1 cellular context compared by ENCODE assay signal in genomic region chr9:35002623-35003022, GRCh38.
TF ChIP-seq lines count a peak whose summit lies in the region.

No MANE protein-coding gene starts in this region.

TF ChIP-seq in SK-N-SH, 30 proteins besides CTCF, POLR2A, EP300 and RAD21 (continued from another document):
- TF ChIP-seq, protein P1, sequence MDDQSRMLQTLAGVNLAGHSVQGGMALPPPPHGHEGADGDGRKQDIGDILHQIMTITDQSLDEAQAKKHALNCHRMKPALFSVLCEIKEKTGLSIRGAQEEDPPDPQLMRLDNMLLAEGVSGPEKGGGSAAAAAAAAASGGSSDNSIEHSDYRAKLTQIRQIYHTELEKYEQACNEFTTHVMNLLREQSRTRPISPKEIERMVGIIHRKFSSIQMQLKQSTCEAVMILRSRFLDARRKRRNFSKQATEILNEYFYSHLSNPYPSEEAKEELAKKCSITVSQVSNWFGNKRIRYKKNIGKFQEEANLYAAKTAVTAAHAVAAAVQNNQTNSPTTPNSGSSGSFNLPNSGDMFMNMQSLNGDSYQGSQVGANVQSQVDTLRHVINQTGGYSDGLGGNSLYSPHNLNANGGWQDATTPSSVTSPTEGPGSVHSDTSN (IDR thresholded peaks at IDR 0.05), result no peak
- no peak for TF ChIP-seq SIN3A (IDR thresholded peaks at IDR 0.05; ENCODE audit: borderline replicate concordance, low read depth, low read length)
- no peak for TF ChIP-seq RXRA (IDR thresholded peaks at IDR 0.05; ENCODE audit: borderline replicate concordance, low read depth)
- TF ChIP-seq EZH2phosphoT487 (IDR thresholded peaks at IDR 0.05; ENCODE audit: borderline replicate concordance, low read depth), result no peak
- TF ChIP-seq RFX5 (IDR thresholded peaks at IDR 0.05; ENCODE audit: low read length), result no peak
